9 cellular contexts compared by ENCODE assay signal in genomic region chr1:156897078-156897825, GRCh38. TPM values are rescaled to one million over a fixed set of nuclear protein-coding genes. Genes with fewer than 3 reads are reported as not detected.
DNase-seq lines count a peak whose midpoint lies in the region; ATAC-seq, FAIRE-seq and TF ChIP-seq lines count a peak whose summit lies in the region.
"Had no signal": no experiment of that assay in that cellular context is flagged by ENCODE, and none has a peak within 500 bp of the region (broad histone marks: within the 10 kb centered on the region; RNA-seq: fewer than 3 reads in every experiment).

No MANE protein-coding gene starts in this region.

- FAIRE-seq in GM19239 (lab: Jason Lieb, UNC): no peak
- FAIRE-seq: D721Med had no signal

- H3K4me1 ChIP-seq in BE2C (peaks cover 56% of the 10 kb centered on the region), osteoblast (ENCODE audit: insufficient read depth, low read length) (peaks cover 89% of the 10 kb centered on the region)

- DNase-seq in BE2C (peak; percentile 54), NCI-H69 (lab: John Stamatoyannopoulos, UW) (peak; percentile 43), epithelial cell of esophagus (ENCODE audit: low read depth) (peak; percentile 48), osteoblast (ENCODE audit: insufficient read length, low spot score, missing footprints) (peak; percentile 97), GM19239 (ENCODE audit: insufficient read length, low spot score) (no peak), GM10266 (ENCODE audit: extremely low spot score) (no peak)
- DNase-seq in effector memory CD8-positive, alpha-beta T cell: no peak

- no peaks in the 10 kb centered on the region for H3K27me3 ChIP-seq in BE2C
- H3K27me3 ChIP-seq in osteoblast (ENCODE audit: insufficient read depth, low read length): no peaks in the 10 kb centered on the region

- no peaks in the 10 kb centered on the region for H3K9me3 ChIP-seq in BE2C
- no peaks in the 10 kb centered on the region for H3K9me3 ChIP-seq in osteoblast (ENCODE audit: low read depth, low read length)

- H3K4me3 ChIP-seq in BE2C (ENCODE audit: low read depth, low read length): no peak overlapping the region
- H3K4me3 ChIP-seq in epithelial cell of esophagus (ENCODE audit: low read length): no peak overlapping the region
- peak overlapping the region; percentile 61 for H3K4me3 ChIP-seq in osteoblast (ENCODE audit: insufficient read depth, low read length)

- no peaks in the 10 kb centered on the region for H3K36me3 Mint-ChIP-seq in effector memory CD8-positive, alpha-beta T cell (ENCODE audit: insufficient read depth)

- peak overlapping the region; percentile 100 for H3K27ac ChIP-seq in osteoblast (ENCODE audit: low read depth, low read length)

- peaks cover 5 to 8% of the 10 kb centered on the region in 2 donors for H3K4me1 Mint-ChIP-seq in effector memory CD8-positive, alpha-beta T cell (ENCODE audit: low read depth in 2 of 2)

- H3K36me3 ChIP-seq in BE2C (no peaks in the 10 kb centered on the region), osteoblast (ENCODE audit: insufficient read depth, low read length) (no peaks in the 10 kb centered on the region)

- no peak for TF ChIP-seq CTCF in BE2C (IDR thresholded peaks at IDR 0.05; ENCODE audit: low read depth, low read length)
- no peak for TF ChIP-seq CTCF in epithelial cell of esophagus (IDR thresholded peaks at IDR 0.05; ENCODE audit: insufficient read depth, low read depth, low read length, missing control alignments)
- TF ChIP-seq CTCF in osteoblast (IDR thresholded peaks at IDR 0.05; ENCODE audit: extremely low read depth, low read depth, low read length): no peak
- no peak for TF ChIP-seq CTCF in GM10266 (IDR thresholded peaks at IDR 0.05; ENCODE audit: control insufficient read depth, insufficient read depth, low read depth, missing control alignments)

- peaks cover 72 to 99% of the 10 kb centered on the region in 2 donors for H3K27me3 Mint-ChIP-seq in effector memory CD8-positive, alpha-beta T cell

- peaks cover 7% of the 10 kb centered on the region for H4K20me1 ChIP-seq in osteoblast (ENCODE audit: insufficient read depth, low read length)

- H2AFZ ChIP-seq in osteoblast (ENCODE audit: low read length): no peak overlapping the region

- no peaks in the 10 kb centered on the region for H3K9me3 Mint-ChIP-seq in effector memory CD8-positive, alpha-beta T cell

- H3K4me3 Mint-ChIP-seq in effector memory CD8-positive, alpha-beta T cell: no peak overlapping the region

- H3K4me2 ChIP-seq in osteoblast (ENCODE audit: insufficient read depth, low read length): peak overlapping the region; percentile 90

- no peak for ATAC-seq in GM21717 (IDR thresholded peaks at IDR 0.05; ENCODE audit: unreplicated experiment)
- no peak for ATAC-seq in effector memory CD8-positive, alpha-beta T cell (replicated peaks)

- H3K27ac Mint-ChIP-seq in effector memory CD8-positive, alpha-beta T cell: no peak overlapping the region

- H3K79me2 ChIP-seq in osteoblast (ENCODE audit: insufficient read depth, low read length): peaks cover 65% of the 10 kb centered on the region

RNA-seq across cellular contexts. Expression of gene PEAR1, which starts 3.7 kb away (rescaled TPM):
- polyA plus RNA-seq in BE2C (2012; ENCODE audit: insufficient read depth, insufficient read length, low read depth): 27.0 TPM
- 17.0 and 21.2 TPM in 2 replicates for total RNA-seq in osteoblast

RNA-seq across cellular contexts. Expression of gene LRRC71, which starts 23.2 kb away (rescaled TPM):
- polyA plus RNA-seq in BE2C (2012; ENCODE audit: insufficient read depth, insufficient read length, low read depth): 1.3 TPM
- total RNA-seq in osteoblast: 0.36 and 0.59 TPM in 2 replicates

RNA-seq across cellular contexts. Expression of gene NTRK1, which starts 36.6 kb away (rescaled TPM):
- polyA plus RNA-seq in BE2C (2012; ENCODE audit: insufficient read depth, insufficient read length, low read depth): 67.7 TPM
- total RNA-seq in osteoblast: 0.36 and 0.88 TPM in 2 replicates

RNA-seq across cellular contexts. Expression of gene INSRR, which starts 38.3 kb away (rescaled TPM):
- polyA plus RNA-seq in BE2C (2012; ENCODE audit: insufficient read depth, insufficient read length, low read depth): 1.6 TPM
- total RNA-seq in osteoblast: 0.29 and 0.36 TPM in 2 replicates

Comparison
In these comparisons a context has a peak if more than half of its experiments do, and no peak if none do; other contexts are left out.
1. DNase-seq: peak in BE2C (single experiment), NCI-H69 (single experiment), epithelial cell of esophagus (single experiment) and osteoblast (single experiment); none in GM19239 (single experiment), GM10266 (single experiment) and effector memory CD8-positive, alpha-beta T cell (0 of 3).